Comparison of ENCODE assay signal across 8 cellular contexts in genomic region chr16:85569615-85570212, GRCh38. TPM values are rescaled to one million over a fixed set of nuclear protein-coding genes. Genes with fewer than 3 reads are reported as not detected.
DNase-seq lines count a peak whose midpoint lies in the region; ATAC-seq and TF ChIP-seq lines count a peak whose summit lies in the region.

No MANE protein-coding gene starts in this region.

- H3K9me3 ChIP-seq in OCI-LY7 (ENCODE audit: low read length): no peaks in the 10 kb centered on the region

- ATAC-seq in GM19452 (IDR thresholded peaks at IDR 0.05; ENCODE audit: unreplicated experiment): peak; percentile 46
- peak; percentile 64 for ATAC-seq in HG03442 (IDR thresholded peaks at IDR 0.05; ENCODE audit: unreplicated experiment)

- peak; percentile 94 for DNase-seq in Daoy (ENCODE audit: low read depth)
- peak; percentile 70 for DNase-seq in OCI-LY7 (ENCODE audit: low spot score)
- peak; percentile 81 for DNase-seq in brain microvascular endothelial cell
- no peak for DNase-seq in progenitor cell of endocrine pancreas (ENCODE audit: low spot score, unreplicated experiment)
- no peak for DNase-seq in NK-92 (lab: John Stamatoyannopoulos, UW; ENCODE audit: unreplicated experiment)
- no peak for DNase-seq in middle frontal gyrus (ENCODE audit: extremely low spot score, low spot score)

- H3K36me3 ChIP-seq in OCI-LY7 (ENCODE audit: insufficient read depth, low read length) (no peaks in the 10 kb centered on the region), brain microvascular endothelial cell (replicated peaks) (no peaks in the 10 kb centered on the region)

- peak overlapping the region; percentile 80 for H3K27ac Mint-ChIP-seq in progenitor cell of endocrine pancreas

- no peak overlapping the region; the same call in 1 of the 2 replicates for H2AFZ ChIP-seq in OCI-LY7 (ENCODE audit: low read length)

- CTCF ChIA-PET in OCI-LY7 (lab: Charles Lee; ENCODE audit: unreplicated experiment): no interaction called here

- no TSS peak for BruUV-seq in OCI-LY7 (replicated peaks; lab: Mats Ljungman, UMichigan)

- H3K27ac ChIP-seq in OCI-LY7 (ENCODE audit: low read depth, low read length, poor library complexity, severe bottlenecking) (peak overlapping the region; percentile 14), brain microvascular endothelial cell (peak overlapping the region; percentile 38)

- peaks cover 33% of the 10 kb centered on the region for H3K4me1 ChIP-seq in OCI-LY7 (ENCODE audit: insufficient read depth, low read length, poor library complexity, severe bottlenecking)

- H4K20me1 ChIP-seq in OCI-LY7 (ENCODE audit: insufficient read depth, low read length): no peaks in the 10 kb centered on the region

- H3K4me3 Mint-ChIP-seq in progenitor cell of endocrine pancreas (ENCODE audit: low read depth): peak overlapping the region; percentile 21

- intact Hi-C loops in OCI-LY7 (cut with micrococcal nuclease; ENCODE audit: unreplicated experiment): loop anchor here (5.0 kb wide), 1 partner anchor 43 kb away; the partner anchor contains the start of gene GSE1

- no peaks in the 10 kb centered on the region for H3K9me3 Mint-ChIP-seq in progenitor cell of endocrine pancreas (ENCODE audit: low read depth)

- no peaks in the 10 kb centered on the region for H3K79me2 ChIP-seq in OCI-LY7 (ENCODE audit: insufficient read depth, low read depth, low read length)

- H3K4me1 Mint-ChIP-seq in progenitor cell of endocrine pancreas (ENCODE audit: low read depth): peaks cover 52% of the 10 kb centered on the region

- POLR2A ChIA-PET in OCI-LY7 (lab: Charles Lee): interaction anchor here (0.6 to 2.0 kb wide), 7 partner anchors 10 to 950 kb away, joined by 3 to 7 read pairs (median 4); no protein-coding TSS in a partner anchor

- H3K9me2 ChIP-seq in OCI-LY7 (ENCODE audit: insufficient read depth, low read length): no peaks in the 10 kb centered on the region

- H3K36me3 Mint-ChIP-seq in progenitor cell of endocrine pancreas (ENCODE audit: insufficient read depth): no peaks in the 10 kb centered on the region

- in situ Hi-C loops in brain microvascular endothelial cell (cut with HindIII; ENCODE audit: low pct_ligation_motif_present, low sequenced_read_pairs): no loop called here

- H3K27me3 Mint-ChIP-seq in progenitor cell of endocrine pancreas: no peaks in the 10 kb centered on the region

- peak overlapping the region; percentile 37 for H3K4me3 ChIP-seq in OCI-LY7 (ENCODE audit: low read depth, low read length, poor library complexity, severe bottlenecking)
- H3K4me3 ChIP-seq in brain microvascular endothelial cell (ENCODE audit: low read depth, low read length): no peak overlapping the region

- TF ChIP-seq CTCF in OCI-LY7 (conservative IDR thresholded peaks at IDR 0.05; ENCODE audit: low read length) (no peak), brain microvascular endothelial cell (IDR thresholded peaks at IDR 0.05; ENCODE audit: low read depth, low read length, missing control alignments) (no peak), progenitor cell of endocrine pancreas (IDR thresholded peaks at IDR 0.05; ENCODE audit: unreplicated experiment) (no peak)

- H3K4me2 ChIP-seq in OCI-LY7 (ENCODE audit: low read length): peak overlapping the region; percentile 75

- H3K27me3 ChIP-seq in brain microvascular endothelial cell (replicated peaks): no peaks in the 10 kb centered on the region

RNA-seq across cellular contexts. Expression of gene GSE1, which starts 43.4 kb away (rescaled TPM):
- 9.3 and 10.3 TPM in 2 replicates for total RNA-seq in Daoy (2014; rRNA removed; shearing (Covaris generic))
- 30.9 and 32.4 TPM in 2 replicates for total RNA-seq in OCI-LY7 (2014; rRNA removed; shearing (Covaris generic))
- total RNA-seq in OCI-LY7 (2022): 56.2 and 66.6 TPM in 2 replicates
- 136 and 143 TPM in 2 replicates for total RNA-seq in progenitor cell of endocrine pancreas

Comparison
In these comparisons a context has a peak if more than half of its experiments do, and no peak if none do; other contexts are left out.
1. DNase-seq: peak in Daoy (single experiment), OCI-LY7 (single experiment) and brain microvascular endothelial cell (single experiment); none in progenitor cell of endocrine pancreas (single experiment), NK-92 (single experiment) and middle frontal gyrus (single experiment).